In the genomic region with DNA sequence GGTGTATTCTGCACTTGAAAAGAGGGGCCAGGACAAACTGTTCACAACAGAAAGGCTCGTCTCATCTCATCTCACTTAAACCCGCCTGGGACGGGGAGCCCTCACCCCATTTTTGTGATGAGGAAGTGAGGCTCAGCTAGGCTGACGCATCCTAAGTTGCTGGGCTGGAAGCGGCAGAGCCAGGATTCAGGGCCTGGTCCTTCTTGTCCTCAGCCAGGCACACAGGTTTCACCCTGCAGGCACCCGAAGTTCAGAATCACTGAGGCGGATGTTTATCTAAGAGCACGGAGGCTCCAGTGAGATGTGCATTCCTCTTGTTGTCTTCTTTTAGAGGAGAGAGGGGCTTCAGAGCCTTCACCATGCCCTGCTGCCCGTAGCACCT, we compare ENCODE assay signal across 14 cellular contexts.
"Had no signal": no experiment of that assay in that cellular context is flagged by ENCODE, and none has a peak within 500 bp of the region (broad histone marks: within the 10 kb centered on the region; RNA-seq: fewer than 3 reads in every experiment).

No MANE protein-coding gene starts in this region.

- H3K27me3 Mint-ChIP-seq: activated CD4-positive, alpha-beta memory T cell treated with anti-CD3 and anti-CD28 coated beads, Interleukin-2, amount 10 ng/mL, durations not matched to agents 7 days and 5 days; activated naive CD8-positive, alpha-beta T cell; stimulated activated naive CD8-positive, alpha-beta T cell treated with anti-CD3 and anti-CD28 coated beads, Interleukin-15, Interleukin-2, amounts not matched to agents 100 ng/mL and 50 ng/mL, for 24 hours; T-cell had no signal

- H3K27ac ChIP-seq: breast epithelium, left ventricle myocardium inferior, VCaP had no signal

- H3K36me3 Mint-ChIP-seq: activated naive CD8-positive, alpha-beta T cell had no signal

- ATAC-seq: T-cell had no signal

- H3K27me3 ChIP-seq: breast epithelium had no signal

- H3K4me3 ChIP-seq: breast epithelium, heart right ventricle, left ventricle myocardium inferior had no signal

- H3K9me3 ChIP-seq: breast epithelium, heart right ventricle, left ventricle myocardium inferior had no signal

- DNase-seq: activated CD4-positive, alpha-beta memory T cell treated with anti-CD3 and anti-CD28 coated beads, Interleukin-2, amount 10 ng/mL, durations not matched to agents 7 days and 5 days; activated gamma-delta T cell; activated T-cell treated with anti-CD3 and anti-CD28 coated beads, Interleukin-2, amount 50 U/mL, for 48 hours; amygdala; left ventricle myocardium inferior; midbrain; stimulated activated CD4-positive, alpha-beta T cell treated with anti-CD3 and anti-CD28 coated beads, Interleukin-4, amount 100 ng/mL, for 1 hour; stimulated activated CD8-positive, alpha-beta memory T cell treated with anti-CD3 and anti-CD28 coated beads, Interleukin-4, amount 100 ng/mL, for 48 hours; T-cell had no signal

- H3K36me3 ChIP-seq: breast epithelium, heart right ventricle, left ventricle myocardium inferior had no signal

- H3K27ac Mint-ChIP-seq: activated CD4-positive, alpha-beta memory T cell treated with anti-CD3 and anti-CD28 coated beads, Interleukin-2, amount 10 ng/mL, durations not matched to agents 7 days and 5 days; activated naive CD8-positive, alpha-beta T cell; stimulated activated naive CD8-positive, alpha-beta T cell treated with anti-CD3 and anti-CD28 coated beads, Interleukin-15, Interleukin-2, amounts not matched to agents 100 ng/mL and 50 ng/mL, for 24 hours; T-cell had no signal

- H3K9me3 Mint-ChIP-seq: activated CD4-positive, alpha-beta memory T cell treated with anti-CD3 and anti-CD28 coated beads, Interleukin-2, amount 10 ng/mL, durations not matched to agents 7 days and 5 days; stimulated activated naive CD8-positive, alpha-beta T cell treated with anti-CD3 and anti-CD28 coated beads, Interleukin-15, Interleukin-2, amounts not matched to agents 100 ng/mL and 50 ng/mL, for 24 hours; T-cell had no signal

- H3K4me3 Mint-ChIP-seq: activated CD4-positive, alpha-beta memory T cell treated with anti-CD3 and anti-CD28 coated beads, Interleukin-2, amount 10 ng/mL, durations not matched to agents 7 days and 5 days; activated naive CD8-positive, alpha-beta T cell; stimulated activated naive CD8-positive, alpha-beta T cell treated with anti-CD3 and anti-CD28 coated beads, Interleukin-15, Interleukin-2, amounts not matched to agents 100 ng/mL and 50 ng/mL, for 24 hours; T-cell had no signal
